ENCODE assay signal across 20 cellular contexts in the genomic region with DNA sequence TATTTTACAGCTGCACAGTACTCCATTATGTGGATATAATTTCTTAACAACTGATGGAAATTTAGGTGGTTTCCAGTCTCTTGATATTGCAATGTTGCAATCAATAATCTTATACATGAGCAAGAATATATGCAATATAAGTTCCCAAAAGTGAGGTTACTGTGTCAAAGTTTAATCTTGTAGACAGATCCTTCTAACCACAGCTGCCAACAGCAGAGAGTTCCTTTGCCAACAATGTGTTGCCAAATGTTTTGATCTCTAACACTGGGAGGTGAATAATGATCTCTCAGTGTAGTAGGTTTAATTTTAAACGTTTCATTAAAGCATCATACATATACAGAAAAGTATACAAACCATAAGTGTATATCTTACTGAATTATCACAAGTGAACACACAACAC. TPM values are rescaled to one million over a fixed set of nuclear protein-coding genes. Genes with fewer than 3 reads are reported as not detected.
A peak's percentile ranks its signal among the peaks of the same experiment; 100 is the strongest.
DNase-seq lines count a peak whose midpoint lies in the region; ATAC-seq, FAIRE-seq and TF ChIP-seq lines count a peak whose summit lies in the region.
"Had no signal": no experiment of that assay in that cellular context is flagged by ENCODE, and none has a peak within 500 bp of the region (broad histone marks: within the 10 kb centered on the region; RNA-seq: fewer than 3 reads in every experiment).

No MANE protein-coding gene starts in this region.

- H3K27ac ChIP-seq in CD4-positive, alpha-beta T cell (ENCODE audit: low read depth, low read length), result no peak overlapping the region
- no peak overlapping the region for H3K27ac ChIP-seq in naive thymus-derived CD4-positive, alpha-beta T cell (ENCODE audit: low read depth, low read length)
- H3K27ac ChIP-seq: PC-9 had no signal

- ATAC-seq in CD4-positive, alpha-beta T cell (ENCODE audit: poor library complexity), result no peak
- ATAC-seq in naive thymus-derived CD4-positive, alpha-beta T cell, result peak; percentile 20
- ATAC-seq: CD8-positive, alpha-beta T cell; GM12878 had no signal

- H3K36me3 ChIP-seq in naive thymus-derived CD4-positive, alpha-beta T cell (ENCODE audit: control insufficient read depth in 2 of 3, insufficient read depth in 3 of 3, low read length in 3 of 3), result peaks cover 7 to 70% (median 15%) of the 10 kb centered on the region in 3 experiments

- no peaks in the 10 kb centered on the region for H3K9me3 ChIP-seq in CD4-positive, alpha-beta T cell (ENCODE audit: control insufficient read depth, low read length)
- H3K9me3 ChIP-seq in naive thymus-derived CD4-positive, alpha-beta T cell (ENCODE audit: control insufficient read depth in 2 of 3, low read length in 3 of 3), result no peaks in the 10 kb centered on the region
- H3K9me3 ChIP-seq: BE2C had no signal

- FAIRE-seq in GM18507 (lab: Jason Lieb, UNC), result peak; percentile 12
- FAIRE-seq: G401.6, GM12878, H1 had no signal

- H3K27me3 ChIP-seq in CD4-positive, alpha-beta T cell (ENCODE audit: control insufficient read depth, insufficient read depth, low read length), result no peaks in the 10 kb centered on the region
- H3K27me3 ChIP-seq in naive thymus-derived CD4-positive, alpha-beta T cell (ENCODE audit: control insufficient read depth in 2 of 2, insufficient read depth in 2 of 2, low read length in 2 of 2), result no peaks in the 10 kb centered on the region
- H3K27me3 ChIP-seq: BE2C had no signal

- intact Hi-C loops in CD4-positive, alpha-beta T cell (cut with DNase I, micrococcal nuclease), result no loop called here
- intact Hi-C loops in naive thymus-derived CD4-positive, alpha-beta T cell (cut with micrococcal nuclease), result no loop called here

- no peaks in the 10 kb centered on the region for H3K9me3 Mint-ChIP-seq in CD4-positive, alpha-beta T cell
- no peaks in the 10 kb centered on the region for H3K9me3 Mint-ChIP-seq in naive thymus-derived CD4-positive, alpha-beta T cell
- H3K9me3 Mint-ChIP-seq: CD8-positive, alpha-beta T cell; HFFc6 had no signal

- CTCF ChIA-PET in CD4-positive, alpha-beta T cell (lab: Charles Lee), result interaction anchor here (1.3 kb wide), 1 partner anchor 10 kb away, joined by 4 read pairs; no protein-coding TSS in a partner anchor
- CTCF ChIA-PET in naive thymus-derived CD4-positive, alpha-beta T cell (lab: Charles Lee), result interaction anchor here (0.8 kb wide), 1 partner anchor 15 kb away, joined by 3 read pairs; no protein-coding TSS in a partner anchor

- no peak for DNase-seq in CD4-positive, alpha-beta T cell
- DNase-seq in GM18507 (ENCODE audit: extremely low spot score, insufficient read length, low read depth) (no peak), astrocyte of the hippocampus (ENCODE audit: low read depth, low spot score) (peak; percentile 11), DMS 273 treated with DMSO at 0.1 percent for 48 hours (lab: John Stamatoyannopoulos, UW) (no peak), HCEC 1CT (no peak), hippocampal formation (lab: John Stamatoyannopoulos, UW) (no peak)
- DNase-seq in naive thymus-derived CD4-positive, alpha-beta T cell, result no peak
- DNase-seq: BE2C; CD8-positive, alpha-beta T cell; DMS79; HFFc6; NCI-H1436; NCI-H2081 treated with DMSO at 0.1 percent for 48 hours; NCI-H510A; NCI-H774; PC-9; SW 1271 had no signal

- no peak overlapping the region for H3K4me3 ChIP-seq in naive thymus-derived CD4-positive, alpha-beta T cell (ENCODE audit: low read length)
- H3K4me3 ChIP-seq: GM12878, PC-9 had no signal

- peak overlapping the region; percentile 4 for H3K27ac Mint-ChIP-seq in CD4-positive, alpha-beta T cell
- H3K27ac Mint-ChIP-seq in naive thymus-derived CD4-positive, alpha-beta T cell, result no peak overlapping the region
- H3K27ac Mint-ChIP-seq: CD8-positive, alpha-beta T cell; HFFc6 had no signal

- H3K27me3 Mint-ChIP-seq in CD4-positive, alpha-beta T cell, result no peaks in the 10 kb centered on the region
- no peaks in the 10 kb centered on the region for H3K27me3 Mint-ChIP-seq in naive thymus-derived CD4-positive, alpha-beta T cell

- H3K4me1 Mint-ChIP-seq in CD4-positive, alpha-beta T cell (ENCODE audit: low read depth), result peaks cover 10% of the 10 kb centered on the region
- peaks cover 0 to 14% (median 5%) of the 10 kb centered on the region in 7 donors for H3K4me1 Mint-ChIP-seq in naive thymus-derived CD4-positive, alpha-beta T cell

- no peak for TF ChIP-seq CTCF in CD4-positive, alpha-beta T cell (IDR thresholded peaks at IDR 0.05)

- peaks cover 78% of the 10 kb centered on the region for H3K36me3 Mint-ChIP-seq in CD4-positive, alpha-beta T cell (ENCODE audit: low read depth)
- peaks cover 12 to 33% (median 25%) of the 10 kb centered on the region in 5 donors for H3K36me3 Mint-ChIP-seq in naive thymus-derived CD4-positive, alpha-beta T cell

- no peaks in the 10 kb centered on the region for H3K4me1 ChIP-seq in naive thymus-derived CD4-positive, alpha-beta T cell (ENCODE audit: control insufficient read depth in 2 of 2, insufficient read depth in 2 of 2, low read length in 2 of 2)
- H3K4me1 ChIP-seq: BE2C had no signal

- no peak overlapping the region for H3K4me3 Mint-ChIP-seq in CD4-positive, alpha-beta T cell
- H3K4me3 Mint-ChIP-seq in naive thymus-derived CD4-positive, alpha-beta T cell, result no peak overlapping the region
- H3K4me3 Mint-ChIP-seq: CD8-positive, alpha-beta T cell; HFFc6 had no signal

- POLR2A ChIA-PET in CD4-positive, alpha-beta T cell (lab: Charles Lee), result no interaction called here
- POLR2A ChIA-PET in naive thymus-derived CD4-positive, alpha-beta T cell (lab: Charles Lee), result no interaction called here

RNA-seq across cellular contexts. Expression of a gene that starts 54.5 kb away (rescaled TPM):
- total RNA-seq in CD4-positive, alpha-beta T cell, result 10 to 100 TPM; 30.1 to 32.4 TPM
- total RNA-seq in naive thymus-derived CD4-positive, alpha-beta T cell, result 10 to 100 TPM; 30.9 to 43.7 (median 36.0) TPM
- 10 to 100 TPM; 26.5 to 33.4 TPM for polyA plus RNA-seq in naive thymus-derived CD4-positive, alpha-beta T cell
